1 cellular context compared by ENCODE assay signal in the genomic region with DNA sequence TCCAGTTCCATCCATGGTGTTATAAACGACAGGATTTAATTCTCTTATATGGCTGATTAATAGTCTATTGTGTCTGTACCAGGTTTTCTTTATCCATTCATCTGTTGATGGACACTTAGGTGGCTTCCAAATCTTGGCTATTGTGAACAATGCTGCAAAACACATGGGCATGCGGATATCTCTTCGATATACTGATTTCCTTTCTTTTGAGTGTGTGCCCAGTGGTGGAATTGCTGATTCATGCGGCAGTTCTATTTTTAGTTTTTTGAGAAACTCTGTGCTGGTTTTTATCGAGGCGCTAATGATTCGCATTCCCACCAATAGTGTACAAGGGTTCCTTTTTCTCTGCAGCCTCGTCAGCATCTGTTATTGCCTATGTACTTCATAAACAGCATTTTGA.
A peak's percentile ranks its signal among the peaks of the same experiment; 100 is the strongest.
TF ChIP-seq lines count a peak whose summit lies in the region.

No MANE protein-coding gene starts in this region.

TF ChIP-seq in K562, 482 proteins besides CTCF, POLR2A, EP300 and RAD21 (continued from another document and continues in another):
- TF ChIP-seq ESRRA (IDR thresholded peaks at IDR 0.05; ENCODE audit: borderline replicate concordance, low read depth) (no peak), ZNF263 (CRISPR knock-in tag; IDR thresholded peaks at IDR 0.05; ENCODE audit: borderline replicate concordance) (no peak), C11orf30 (IDR thresholded peaks at IDR 0.05; ENCODE audit: low read depth) (peak; percentile 91), PHTF2 (CRISPR knock-in tag; IDR thresholded peaks at IDR 0.05) (no peak), PTTG1 (tag; IDR thresholded peaks at IDR 0.05; ENCODE audit: low read depth) (no peak), CCNT2 (IDR thresholded peaks at IDR 0.05; ENCODE audit: borderline replicate concordance, extremely low read depth, insufficient read length, low read depth, low read length) (no peak), ETV1 (tag; conservative IDR thresholded peaks at IDR 0.05; ENCODE audit: low read depth) (no peak), ATF7 (IDR thresholded peaks at IDR 0.05) (0 out of 2 replicates have a peak, but pooled peaks have one; percentile 18), MEF2D (tag; conservative IDR thresholded peaks at IDR 0.05; ENCODE audit: low read depth) (peak; percentile 97), ZC3H4 (CRISPR knock-in tag; IDR thresholded peaks at IDR 0.05; ENCODE audit: borderline replicate concordance) (no peak), DPF2 (IDR thresholded peaks at IDR 0.05) (peak; percentile 69), ADNP (tag; IDR thresholded peaks at IDR 0.05) (no peak), CAMTA2 (CRISPR knock-in tag; conservative IDR thresholded peaks at IDR 0.05) (no peak)
- TF ChIP-seq, protein P1, sequence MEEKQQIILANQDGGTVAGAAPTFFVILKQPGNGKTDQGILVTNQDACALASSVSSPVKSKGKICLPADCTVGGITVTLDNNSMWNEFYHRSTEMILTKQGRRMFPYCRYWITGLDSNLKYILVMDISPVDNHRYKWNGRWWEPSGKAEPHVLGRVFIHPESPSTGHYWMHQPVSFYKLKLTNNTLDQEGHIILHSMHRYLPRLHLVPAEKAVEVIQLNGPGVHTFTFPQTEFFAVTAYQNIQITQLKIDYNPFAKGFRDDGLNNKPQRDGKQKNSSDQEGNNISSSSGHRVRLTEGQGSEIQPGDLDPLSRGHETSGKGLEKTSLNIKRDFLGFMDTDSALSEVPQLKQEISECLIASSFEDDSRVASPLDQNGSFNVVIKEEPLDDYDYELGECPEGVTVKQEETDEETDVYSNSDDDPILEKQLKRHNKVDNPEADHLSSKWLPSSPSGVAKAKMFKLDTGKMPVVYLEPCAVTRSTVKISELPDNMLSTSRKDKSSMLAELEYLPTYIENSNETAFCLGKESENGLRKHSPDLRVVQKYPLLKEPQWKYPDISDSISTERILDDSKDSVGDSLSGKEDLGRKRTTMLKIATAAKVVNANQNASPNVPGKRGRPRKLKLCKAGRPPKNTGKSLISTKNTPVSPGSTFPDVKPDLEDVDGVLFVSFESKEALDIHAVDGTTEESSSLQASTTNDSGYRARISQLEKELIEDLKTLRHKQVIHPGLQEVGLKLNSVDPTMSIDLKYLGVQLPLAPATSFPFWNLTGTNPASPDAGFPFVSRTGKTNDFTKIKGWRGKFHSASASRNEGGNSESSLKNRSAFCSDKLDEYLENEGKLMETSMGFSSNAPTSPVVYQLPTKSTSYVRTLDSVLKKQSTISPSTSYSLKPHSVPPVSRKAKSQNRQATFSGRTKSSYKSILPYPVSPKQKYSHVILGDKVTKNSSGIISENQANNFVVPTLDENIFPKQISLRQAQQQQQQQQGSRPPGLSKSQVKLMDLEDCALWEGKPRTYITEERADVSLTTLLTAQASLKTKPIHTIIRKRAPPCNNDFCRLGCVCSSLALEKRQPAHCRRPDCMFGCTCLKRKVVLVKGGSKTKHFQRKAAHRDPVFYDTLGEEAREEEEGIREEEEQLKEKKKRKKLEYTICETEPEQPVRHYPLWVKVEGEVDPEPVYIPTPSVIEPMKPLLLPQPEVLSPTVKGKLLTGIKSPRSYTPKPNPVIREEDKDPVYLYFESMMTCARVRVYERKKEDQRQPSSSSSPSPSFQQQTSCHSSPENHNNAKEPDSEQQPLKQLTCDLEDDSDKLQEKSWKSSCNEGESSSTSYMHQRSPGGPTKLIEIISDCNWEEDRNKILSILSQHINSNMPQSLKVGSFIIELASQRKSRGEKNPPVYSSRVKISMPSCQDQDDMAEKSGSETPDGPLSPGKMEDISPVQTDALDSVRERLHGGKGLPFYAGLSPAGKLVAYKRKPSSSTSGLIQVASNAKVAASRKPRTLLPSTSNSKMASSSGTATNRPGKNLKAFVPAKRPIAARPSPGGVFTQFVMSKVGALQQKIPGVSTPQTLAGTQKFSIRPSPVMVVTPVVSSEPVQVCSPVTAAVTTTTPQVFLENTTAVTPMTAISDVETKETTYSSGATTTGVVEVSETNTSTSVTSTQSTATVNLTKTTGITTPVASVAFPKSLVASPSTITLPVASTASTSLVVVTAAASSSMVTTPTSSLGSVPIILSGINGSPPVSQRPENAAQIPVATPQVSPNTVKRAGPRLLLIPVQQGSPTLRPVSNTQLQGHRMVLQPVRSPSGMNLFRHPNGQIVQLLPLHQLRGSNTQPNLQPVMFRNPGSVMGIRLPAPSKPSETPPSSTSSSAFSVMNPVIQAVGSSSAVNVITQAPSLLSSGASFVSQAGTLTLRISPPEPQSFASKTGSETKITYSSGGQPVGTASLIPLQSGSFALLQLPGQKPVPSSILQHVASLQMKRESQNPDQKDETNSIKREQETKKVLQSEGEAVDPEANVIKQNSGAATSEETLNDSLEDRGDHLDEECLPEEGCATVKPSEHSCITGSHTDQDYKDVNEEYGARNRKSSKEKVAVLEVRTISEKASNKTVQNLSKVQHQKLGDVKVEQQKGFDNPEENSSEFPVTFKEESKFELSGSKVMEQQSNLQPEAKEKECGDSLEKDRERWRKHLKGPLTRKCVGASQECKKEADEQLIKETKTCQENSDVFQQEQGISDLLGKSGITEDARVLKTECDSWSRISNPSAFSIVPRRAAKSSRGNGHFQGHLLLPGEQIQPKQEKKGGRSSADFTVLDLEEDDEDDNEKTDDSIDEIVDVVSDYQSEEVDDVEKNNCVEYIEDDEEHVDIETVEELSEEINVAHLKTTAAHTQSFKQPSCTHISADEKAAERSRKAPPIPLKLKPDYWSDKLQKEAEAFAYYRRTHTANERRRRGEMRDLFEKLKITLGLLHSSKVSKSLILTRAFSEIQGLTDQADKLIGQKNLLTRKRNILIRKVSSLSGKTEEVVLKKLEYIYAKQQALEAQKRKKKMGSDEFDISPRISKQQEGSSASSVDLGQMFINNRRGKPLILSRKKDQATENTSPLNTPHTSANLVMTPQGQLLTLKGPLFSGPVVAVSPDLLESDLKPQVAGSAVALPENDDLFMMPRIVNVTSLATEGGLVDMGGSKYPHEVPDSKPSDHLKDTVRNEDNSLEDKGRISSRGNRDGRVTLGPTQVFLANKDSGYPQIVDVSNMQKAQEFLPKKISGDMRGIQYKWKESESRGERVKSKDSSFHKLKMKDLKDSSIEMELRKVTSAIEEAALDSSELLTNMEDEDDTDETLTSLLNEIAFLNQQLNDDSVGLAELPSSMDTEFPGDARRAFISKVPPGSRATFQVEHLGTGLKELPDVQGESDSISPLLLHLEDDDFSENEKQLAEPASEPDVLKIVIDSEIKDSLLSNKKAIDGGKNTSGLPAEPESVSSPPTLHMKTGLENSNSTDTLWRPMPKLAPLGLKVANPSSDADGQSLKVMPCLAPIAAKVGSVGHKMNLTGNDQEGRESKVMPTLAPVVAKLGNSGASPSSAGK (IDR thresholded peaks at IDR 0.05) = peak; percentile 51
- TF ChIP-seq, protein P2, sequence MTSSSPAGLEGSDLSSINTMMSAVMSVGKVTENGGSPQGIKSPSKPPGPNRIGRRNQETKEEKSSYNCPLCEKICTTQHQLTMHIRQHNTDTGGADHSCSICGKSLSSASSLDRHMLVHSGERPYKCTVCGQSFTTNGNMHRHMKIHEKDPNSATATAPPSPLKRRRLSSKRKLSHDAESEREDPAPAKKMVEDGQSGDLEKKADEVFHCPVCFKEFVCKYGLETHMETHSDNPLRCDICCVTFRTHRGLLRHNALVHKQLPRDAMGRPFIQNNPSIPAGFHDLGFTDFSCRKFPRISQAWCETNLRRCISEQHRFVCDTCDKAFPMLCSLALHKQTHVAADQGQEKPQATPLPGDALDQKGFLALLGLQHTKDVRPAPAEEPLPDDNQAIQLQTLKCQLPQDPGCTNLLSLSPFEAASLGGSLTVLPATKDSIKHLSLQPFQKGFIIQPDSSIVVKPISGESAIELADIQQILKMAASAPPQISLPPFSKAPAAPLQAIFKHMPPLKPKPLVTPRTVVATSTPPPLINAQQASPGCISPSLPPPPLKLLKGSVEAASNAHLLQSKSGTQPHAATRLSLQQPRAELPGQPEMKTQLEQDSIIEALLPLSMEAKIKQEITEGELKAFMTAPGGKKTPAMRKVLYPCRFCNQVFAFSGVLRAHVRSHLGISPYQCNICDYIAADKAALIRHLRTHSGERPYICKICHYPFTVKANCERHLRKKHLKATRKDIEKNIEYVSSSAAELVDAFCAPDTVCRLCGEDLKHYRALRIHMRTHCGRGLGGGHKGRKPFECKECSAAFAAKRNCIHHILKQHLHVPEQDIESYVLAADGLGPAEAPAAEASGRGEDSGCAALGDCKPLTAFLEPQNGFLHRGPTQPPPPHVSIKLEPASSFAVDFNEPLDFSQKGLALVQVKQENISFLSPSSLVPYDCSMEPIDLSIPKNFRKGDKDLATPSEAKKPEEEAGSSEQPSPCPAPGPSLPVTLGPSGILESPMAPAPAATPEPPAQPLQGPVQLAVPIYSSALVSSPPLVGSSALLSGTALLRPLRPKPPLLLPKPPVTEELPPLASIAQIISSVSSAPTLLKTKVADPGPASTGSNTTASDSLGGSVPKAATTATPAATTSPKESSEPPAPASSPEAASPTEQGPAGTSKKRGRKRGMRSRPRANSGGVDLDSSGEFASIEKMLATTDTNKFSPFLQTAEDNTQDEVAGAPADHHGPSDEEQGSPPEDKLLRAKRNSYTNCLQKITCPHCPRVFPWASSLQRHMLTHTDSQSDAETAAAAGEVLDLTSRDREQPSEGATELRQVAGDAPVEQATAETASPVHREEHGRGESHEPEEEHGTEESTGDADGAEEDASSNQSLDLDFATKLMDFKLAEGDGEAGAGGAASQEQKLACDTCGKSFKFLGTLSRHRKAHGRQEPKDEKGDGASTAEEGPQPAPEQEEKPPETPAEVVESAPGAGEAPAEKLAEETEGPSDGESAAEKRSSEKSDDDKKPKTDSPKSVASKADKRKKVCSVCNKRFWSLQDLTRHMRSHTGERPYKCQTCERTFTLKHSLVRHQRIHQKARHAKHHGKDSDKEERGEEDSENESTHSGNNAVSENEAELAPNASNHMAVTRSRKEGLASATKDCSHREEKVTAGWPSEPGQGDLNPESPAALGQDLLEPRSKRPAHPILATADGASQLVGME (CRISPR knock-in tag; IDR thresholded peaks at IDR 0.05) = no peak
- TF ChIP-seq, protein P3, sequence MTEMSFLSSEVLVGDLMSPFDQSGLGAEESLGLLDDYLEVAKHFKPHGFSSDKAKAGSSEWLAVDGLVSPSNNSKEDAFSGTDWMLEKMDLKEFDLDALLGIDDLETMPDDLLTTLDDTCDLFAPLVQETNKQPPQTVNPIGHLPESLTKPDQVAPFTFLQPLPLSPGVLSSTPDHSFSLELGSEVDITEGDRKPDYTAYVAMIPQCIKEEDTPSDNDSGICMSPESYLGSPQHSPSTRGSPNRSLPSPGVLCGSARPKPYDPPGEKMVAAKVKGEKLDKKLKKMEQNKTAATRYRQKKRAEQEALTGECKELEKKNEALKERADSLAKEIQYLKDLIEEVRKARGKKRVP (CRISPR knock-in tag; IDR thresholded peaks at IDR 0.05) = no peak
- TF ChIP-seq, protein P4, sequence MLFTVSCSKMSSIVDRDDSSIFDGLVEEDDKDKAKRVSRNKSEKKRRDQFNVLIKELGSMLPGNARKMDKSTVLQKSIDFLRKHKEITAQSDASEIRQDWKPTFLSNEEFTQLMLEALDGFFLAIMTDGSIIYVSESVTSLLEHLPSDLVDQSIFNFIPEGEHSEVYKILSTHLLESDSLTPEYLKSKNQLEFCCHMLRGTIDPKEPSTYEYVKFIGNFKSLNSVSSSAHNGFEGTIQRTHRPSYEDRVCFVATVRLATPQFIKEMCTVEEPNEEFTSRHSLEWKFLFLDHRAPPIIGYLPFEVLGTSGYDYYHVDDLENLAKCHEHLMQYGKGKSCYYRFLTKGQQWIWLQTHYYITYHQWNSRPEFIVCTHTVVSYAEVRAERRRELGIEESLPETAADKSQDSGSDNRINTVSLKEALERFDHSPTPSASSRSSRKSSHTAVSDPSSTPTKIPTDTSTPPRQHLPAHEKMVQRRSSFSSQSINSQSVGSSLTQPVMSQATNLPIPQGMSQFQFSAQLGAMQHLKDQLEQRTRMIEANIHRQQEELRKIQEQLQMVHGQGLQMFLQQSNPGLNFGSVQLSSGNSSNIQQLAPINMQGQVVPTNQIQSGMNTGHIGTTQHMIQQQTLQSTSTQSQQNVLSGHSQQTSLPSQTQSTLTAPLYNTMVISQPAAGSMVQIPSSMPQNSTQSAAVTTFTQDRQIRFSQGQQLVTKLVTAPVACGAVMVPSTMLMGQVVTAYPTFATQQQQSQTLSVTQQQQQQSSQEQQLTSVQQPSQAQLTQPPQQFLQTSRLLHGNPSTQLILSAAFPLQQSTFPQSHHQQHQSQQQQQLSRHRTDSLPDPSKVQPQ (CRISPR knock-in tag; IDR thresholded peaks at IDR 0.05; ENCODE audit: borderline replicate concordance) = no peak
